Comparison of ENCODE assay signal across 17 cellular contexts in genomic region chr1:59204001-59204400, GRCh38.
A peak's percentile ranks its signal among the peaks of the same experiment; 100 is the strongest.
DNase-seq lines count a peak whose midpoint lies in the region; ATAC-seq and TF ChIP-seq lines count a peak whose summit lies in the region.
"Had no signal": no experiment of that assay in that cellular context is flagged by ENCODE, and none has a peak within 500 bp of the region (broad histone marks: within the 10 kb centered on the region; RNA-seq: fewer than 3 reads in every experiment).

No MANE protein-coding gene starts in this region.

- intact Hi-C loops in left ventricle myocardium inferior (cut with micrococcal nuclease) (no loop called here), sciatic nerve (cut with DNase I) (no loop called here)

- no peaks in the 10 kb centered on the region for H3K27me3 ChIP-seq in left ventricle myocardium inferior (ENCODE audit: low read depth)

- no peaks in the 10 kb centered on the region for H3K36me3 ChIP-seq in left ventricle myocardium inferior

- H3K27ac ChIP-seq in left ventricle myocardium inferior (replicated peaks): peak overlapping the region; percentile 65

- ATAC-seq in sciatic nerve (peak; percentile 93), GM21786 (IDR thresholded peaks at IDR 0.05; ENCODE audit: unreplicated experiment) (no peak)
- ATAC-seq: activated T-helper 17 cell treated with anti-CD3 and anti-CD28 coated beads, Interleukin-2, amount 50 U/mL, for 72 hours; SK-N-SH treated with all-trans-retinoic acid at 6 μM for 48 hours; stimulated activated effector memory CD8-positive, alpha-beta T cell treated with anti-CD3 and anti-CD28 coated beads, Interleukin-12 subunit alpha, Interleukin-12 subunit beta, amount 100 ng/mL, for 72 hours had no signal

- DNase-seq in HuH-7 (ENCODE audit: low spot score) (peak; percentile 31), choroid plexus epithelial cell (ENCODE audit: low read depth) (peak; percentile 63), left ventricle myocardium inferior (peak; percentile 37), sciatic nerve (ENCODE audit: low spot score) (no peak), NAMALWA (ENCODE audit: low spot score) (no peak)
- DNase-seq in activated CD4-positive, alpha-beta T cell treated with anti-CD3 and anti-CD28 coated beads for 48 hours: no peak
- DNase-seq in stimulated activated CD4-positive, alpha-beta T cell treated with anti-CD3 and anti-CD28 coated beads, Interleukin-2, amount 100 ng/mL, for 48 hours: no peak
- DNase-seq: activated CD4-positive, alpha-beta T cell treated with anti-CD3 and anti-CD28 coated beads, Interleukin-2, amount 10 ng/mL, durations not matched to agents 24 days and 14 days; CD4-positive, CD25-positive, alpha-beta regulatory T cell; NCI-H1417 treated with DMSO at 0.1 percent for 48 hours; NCI-H748 treated with DMSO at 0.1 percent for 48 hours; occipital lobe; stimulated activated CD4-positive, alpha-beta T cell treated with anti-CD3 and anti-CD28 coated beads, Interleukin-1b, Interleukin-23, amount 100 ng/mL, for 48 hours had no signal

- peaks cover 10% of the 10 kb centered on the region for H3K9me3 ChIP-seq in left ventricle myocardium inferior (replicated peaks)

- H3K4me1 ChIP-seq in left ventricle myocardium inferior: peaks cover 21% of the 10 kb centered on the region

- TF ChIP-seq CTCF in choroid plexus epithelial cell (conservative IDR thresholded peaks at IDR 0.05; ENCODE audit: low read depth, low read length): no peak
- TF ChIP-seq CTCF in left ventricle myocardium inferior (IDR thresholded peaks at IDR 0.05; ENCODE audit: borderline replicate concordance): peak; percentile 11

- no peak overlapping the region for H3K4me3 ChIP-seq in choroid plexus epithelial cell (ENCODE audit: low read depth, low read length)
- no peak overlapping the region for H3K4me3 ChIP-seq in left ventricle myocardium inferior

Comparison
In these comparisons a context has a peak if more than half of its experiments do, and no peak if none do; other contexts are left out.
1. DNase-seq: peak in HuH-7 (single experiment), choroid plexus epithelial cell (single experiment) and left ventricle myocardium inferior (single experiment); none in sciatic nerve (single experiment), activated CD4-positive, alpha-beta T cell treated with anti-CD3 and anti-CD28 coated beads for 48 hours (single experiment), NAMALWA (single experiment) and stimulated activated CD4-positive, alpha-beta T cell treated with anti-CD3 and anti-CD28 coated beads, Interleukin-2, amount 100 ng/mL, for 48 hours (0 of 2).